12 cellular contexts compared by ENCODE assay signal in the genomic region with DNA sequence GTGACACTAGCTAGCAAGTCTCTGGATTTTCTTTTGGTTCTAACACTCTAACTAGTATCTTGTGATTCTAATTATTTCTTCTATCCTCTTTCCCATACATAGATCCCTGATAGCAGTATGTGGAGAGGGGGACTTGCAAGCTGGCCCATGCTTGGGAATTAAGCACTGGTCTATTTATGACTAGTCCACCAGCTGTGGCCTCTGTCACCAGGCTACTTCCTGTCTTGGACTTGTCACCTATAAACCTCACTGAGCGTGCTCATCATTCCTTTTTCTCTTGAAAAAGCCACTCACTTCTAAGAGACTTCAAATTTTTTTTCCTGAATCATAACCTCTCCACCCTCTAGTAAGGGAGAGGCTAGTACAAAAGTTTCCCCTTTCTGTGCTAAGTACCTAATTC. TPM values are rescaled to one million over a fixed set of nuclear protein-coding genes. Genes with fewer than 3 reads are reported as not detected.
"Had no signal": no experiment of that assay in that cellular context is flagged by ENCODE, and none has a peak within 500 bp of the region (broad histone marks: within the 10 kb centered on the region; RNA-seq: fewer than 3 reads in every experiment).

No MANE protein-coding gene starts in this region.

- H3K27ac ChIP-seq: vagina had no signal

- DNase-seq: activated CD4-positive, CD25-positive, alpha-beta regulatory T cell treated with anti-CD3 and anti-CD28 coated beads, Interleukin-2, amount 50 U/mL, for 72 hours; activated naive CD4-positive, alpha-beta T cell treated with anti-CD3 and anti-CD28 coated beads for 36 hours; activated naive CD8-positive, alpha-beta T cell treated with anti-CD3 and anti-CD28 coated beads, Interleukin-2, amount 50 U/mL, for 24 hours; stimulated activated CD4-positive, alpha-beta T cell treated with anti-CD3 and anti-CD28 coated beads, Interleukin-2, amount 100 ng/mL, for 48 hours; stimulated activated naive B cell treated with anti-CD40 and anti-IgM and Interleukin-4, amounts not matched to agents 10 μg/mL and 1 μg/mL and 100 μg/mL, for 72 hours; T1000 had no signal

- H3K27me3 ChIP-seq: ascending aorta, tibial nerve, vagina had no signal

- H3K36me3 ChIP-seq: ascending aorta, tibial nerve, vagina had no signal

- H3K4me3 ChIP-seq: ascending aorta, tibial nerve, vagina had no signal

- H3K4me1 ChIP-seq: ascending aorta had no signal

- ATAC-seq: activated naive CD8-positive, alpha-beta T cell treated with anti-CD3 and anti-CD28 coated beads, Interleukin-2, amount 50 U/mL, for 24 hours; activated T-helper 17 cell treated with anti-CD3 and anti-CD28 coated beads, Interleukin-2, amount 50 U/mL, for 72 hours; natural killer cell treated with Interleukin-12 subunit alpha and Interleukin-12 subunit beta and Interleukin-15 and Interleukin-18, amount 100 ng/mL, for 72 hours; stimulated activated naive B cell treated with anti-CD40 and anti-IgM and Interleukin-4, amounts not matched to agents 10 μg/mL and 1 μg/mL and 100 μg/mL, for 72 hours had no signal

- H3K9me3 ChIP-seq: ascending aorta, tibial nerve, vagina had no signal

RNA-seq across cellular contexts. Expression of gene MAMDC2, which starts 32.3 kb away (rescaled TPM):
- total RNA-seq: activated CD8-positive, alpha-beta memory T cell treated with anti-CD3 and anti-CD28 coated beads for 36 hours; activated naive CD4-positive, alpha-beta T cell treated with anti-CD3 and anti-CD28 coated beads for 36 hours; activated T-helper 17 cell treated with anti-CD3 and anti-CD28 coated beads, Interleukin-2, amount 50 U/mL, for 72 hours; natural killer cell treated with Interleukin-12 subunit alpha and Interleukin-12 subunit beta and Interleukin-15 and Interleukin-18, amount 100 ng/mL, for 72 hours had no signal
